6 cellular contexts compared by ENCODE assay signal in the genomic region with DNA sequence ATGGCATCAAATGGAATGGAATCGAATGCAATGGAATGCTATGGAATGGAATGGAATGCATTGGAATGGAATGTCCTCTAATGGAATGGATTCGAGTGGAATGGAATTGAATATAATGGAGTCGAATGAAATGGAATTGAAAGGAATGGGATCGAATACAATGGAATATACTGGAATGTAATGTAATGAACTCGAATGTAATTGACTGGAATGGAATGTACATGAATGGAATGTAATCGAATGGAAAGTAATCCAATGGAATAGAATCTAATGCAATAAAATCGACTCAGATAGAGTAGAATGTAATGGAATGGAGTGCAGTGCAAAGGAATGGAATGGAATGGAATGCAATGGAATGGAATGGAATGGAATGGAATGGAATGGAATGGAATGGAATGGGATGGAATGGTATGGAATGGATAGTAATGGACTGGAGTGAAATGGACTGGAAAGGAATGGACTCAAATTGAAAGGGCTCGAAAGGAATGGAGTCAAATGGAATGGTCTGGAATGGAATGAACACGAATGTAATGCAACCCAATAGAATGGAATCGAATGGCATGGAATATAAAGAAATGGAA.
DNase-seq lines count a peak whose midpoint lies in the region; ATAC-seq and TF ChIP-seq lines count a peak whose summit lies in the region.
"Not testable (repeated sequence)": the region's sequence is repeated elsewhere in the genome, so short reads cannot be mapped to it uniquely, and the experiment has no call there.

No MANE protein-coding gene starts in this region.

- not testable (repeated sequence) for H3K9me3 ChIP-seq in heart right ventricle, upper lobe of right lung

- not testable (repeated sequence) for H3K4me1 ChIP-seq in foreskin keratinocyte, heart right ventricle, upper lobe of right lung

- not testable (repeated sequence) for TF ChIP-seq CTCF in foreskin keratinocyte (conservative IDR thresholded peaks at IDR 0.05); heart right ventricle (IDR thresholded peaks at IDR 0.05); upper lobe of right lung (IDR thresholded peaks at IDR 0.05)

- not testable (repeated sequence) for H3K4me3 ChIP-seq in heart right ventricle, upper lobe of right lung

- ATAC-seq in central memory CD8-positive, alpha-beta T cell (replicated peaks; ENCODE audit: extremely low read depth, poor library complexity, severe bottlenecking) = peak; percentile 24
- ATAC-seq in foreskin keratinocyte (peak; percentile 41), Right ventricle myocardium inferior (peak; percentile 44), Right ventricle myocardium superior (ENCODE audit: poor library complexity) (peak; percentile 74), heart right ventricle (peak in 5 of 8 donors; percentile 16 to 86 (median 84)), upper lobe of right lung (peak; percentile 22)

- not testable (repeated sequence) for H3K27me3 ChIP-seq in foreskin keratinocyte, heart right ventricle, upper lobe of right lung

- H3K36me3 ChIP-seq in heart right ventricle, upper lobe of right lung: not testable (repeated sequence)

- not testable (repeated sequence) for H3K36me3 Mint-ChIP-seq in central memory CD8-positive, alpha-beta T cell (ENCODE audit: insufficient read depth)

- H3K27ac Mint-ChIP-seq in central memory CD8-positive, alpha-beta T cell (ENCODE audit: low read depth) = not testable (repeated sequence)

- not testable (repeated sequence) for H3K4me1 Mint-ChIP-seq in central memory CD8-positive, alpha-beta T cell

- H3K4me3 Mint-ChIP-seq in central memory CD8-positive, alpha-beta T cell = not testable (repeated sequence)

- H3K27ac ChIP-seq in foreskin keratinocyte, heart right ventricle, upper lobe of right lung: not testable (repeated sequence)

- DNase-seq in central memory CD8-positive, alpha-beta T cell (ENCODE audit: low spot score in 2 of 2); foreskin keratinocyte; Right ventricle myocardium inferior (ENCODE audit: missing footprints); Right ventricle myocardium superior; heart right ventricle; upper lobe of right lung: not testable (repeated sequence)

- 80 to 86% methylated on average over 1 of the region's 10 CpGs for WGBS in heart right ventricle, 2 donors

- H3K9me3 Mint-ChIP-seq in central memory CD8-positive, alpha-beta T cell = peaks cover 18% of the 10 kb centered on the region

- intact Hi-C loops in Right ventricle myocardium inferior (cut with DNase I); Right ventricle myocardium superior (cut with DNase I); heart right ventricle (cut with DNase I); upper lobe of right lung (cut with DNase I): not testable (repeated sequence)

- H3K27me3 Mint-ChIP-seq in central memory CD8-positive, alpha-beta T cell = not testable (repeated sequence)

Comparison
In these comparisons a context has a peak if more than half of its experiments do, and no peak if none do; other contexts are left out.
1. ATAC-seq: peak in every context shown above with its lines; median percentile 84 in heart right ventricle; 74 in Right ventricle myocardium superior; 44 in Right ventricle myocardium inferior; 41 in foreskin keratinocyte; 24 in central memory CD8-positive, alpha-beta T cell; 22 in upper lobe of right lung.